18 cellular contexts compared by ENCODE assay signal in the genomic region with DNA sequence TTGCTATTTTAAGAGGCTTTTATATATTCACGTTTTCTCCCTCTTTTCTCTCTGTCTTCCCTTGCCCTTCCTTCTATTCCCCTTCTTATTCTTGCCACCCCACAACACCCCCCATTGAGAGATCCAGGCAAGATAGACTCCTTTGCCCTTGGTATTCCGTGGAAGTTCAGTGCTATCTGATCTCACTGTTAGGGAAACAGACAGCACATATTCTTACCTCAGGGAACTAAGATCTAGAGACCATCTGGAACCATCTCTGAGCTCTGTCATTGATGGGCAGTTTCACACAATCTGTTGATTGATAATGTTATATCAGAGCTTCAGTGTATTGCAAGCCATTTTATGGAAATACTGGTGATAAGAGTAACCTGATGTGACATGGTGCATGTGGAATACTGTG.
A peak's percentile ranks its signal among the peaks of the same experiment; 100 is the strongest.
DNase-seq lines count a peak whose midpoint lies in the region; ATAC-seq and TF ChIP-seq lines count a peak whose summit lies in the region.
"Had no signal": no experiment of that assay in that cellular context is flagged by ENCODE, and none has a peak within 500 bp of the region (broad histone marks: within the 10 kb centered on the region; RNA-seq: fewer than 3 reads in every experiment).

No MANE protein-coding gene starts in this region.

- no peak overlapping the region for H3K4me3 Mint-ChIP-seq in glutamatergic neuron (ENCODE audit: unreplicated experiment)
- H3K4me3 Mint-ChIP-seq in stimulated activated memory B cell treated with anti-CD40 and anti-IgM and Interleukin-4, amounts not matched to agents 10 μg/mL and 1 μg/mL and 100 μg/mL, for 72 hours = no peak overlapping the region

- TF ChIP-seq CTCF in glutamatergic neuron (IDR thresholded peaks at IDR 0.05; ENCODE audit: partially characterized antibody, unreplicated experiment) = no peak

- H3K4me1 Mint-ChIP-seq in glutamatergic neuron (ENCODE audit: low read depth, unreplicated experiment) = peaks cover 26% of the 10 kb centered on the region
- peaks cover 58% of the 10 kb centered on the region for H3K4me1 Mint-ChIP-seq in stimulated activated memory B cell treated with anti-CD40 and anti-IgM and Interleukin-4, amounts not matched to agents 10 μg/mL and 1 μg/mL and 100 μg/mL, for 72 hours

- peak overlapping the region; percentile 42 for H3K27ac ChIP-seq in Karpas-422 (ENCODE audit: low read length)
- H3K27ac ChIP-seq: 22Rv1, GM23248, Peyer's patch, SJSA1 had no signal

- peaks cover 71% of the 10 kb centered on the region for H3K4me1 ChIP-seq in Karpas-422 (ENCODE audit: low read length)
- H3K4me1 ChIP-seq: Peyer's patch, SJSA1 had no signal

- H3K27ac Mint-ChIP-seq in glutamatergic neuron (ENCODE audit: unreplicated experiment) = peak overlapping the region; percentile 40
- peak overlapping the region; percentile 26 for H3K27ac Mint-ChIP-seq in stimulated activated memory B cell treated with anti-CD40 and anti-IgM and Interleukin-4, amounts not matched to agents 10 μg/mL and 1 μg/mL and 100 μg/mL, for 72 hours

- peaks cover 100% of the 10 kb centered on the region for H3K79me2 ChIP-seq in Karpas-422 (ENCODE audit: low read length)

- peak overlapping the region; percentile 16 for H3K4me2 ChIP-seq in Karpas-422 (ENCODE audit: low read depth, low read length, poor library complexity, severe bottlenecking)

- no peak overlapping the region for H3K9ac ChIP-seq in Karpas-422 (ENCODE audit: low read length)
- H3K9ac ChIP-seq: GM23248 had no signal

- H3K36me3 ChIP-seq in Karpas-422 (ENCODE audit: insufficient read depth, low read length) = no peaks in the 10 kb centered on the region
- H3K36me3 ChIP-seq: Peyer's patch, SJSA1 had no signal

- no peaks in the 10 kb centered on the region for H3K27me3 ChIP-seq in Karpas-422 (ENCODE audit: low read length)
- H3K27me3 ChIP-seq: Peyer's patch, SJSA1 had no signal

- DNase-seq in NCI-H2171 treated with DMSO at 0.1 percent for 48 hours (lab: John Stamatoyannopoulos, UW) (peak; percentile 49), NCI-H2171 (lab: John Stamatoyannopoulos, UW) (no peak), Karpas-422 (no peak), glutamatergic neuron (no peak), DMS114 treated with DMSO at 0.1 percent for 48 hours (lab: John Stamatoyannopoulos, UW; ENCODE audit: unreplicated experiment) (no peak), hippocampal formation (lab: John Stamatoyannopoulos, UW) (no peak)
- DNase-seq: AML-193, Caco-2, GF-D8, GM23248, NCI-H1092 treated with DMSO at 0.1 percent for 48 hours, NCI-H146, NCI-H2029 treated with DMSO at 0.1 percent for 48 hours, Peyer's patch had no signal

- H3K36me3 Mint-ChIP-seq in glutamatergic neuron (ENCODE audit: unreplicated experiment) = no peaks in the 10 kb centered on the region
- H3K36me3 Mint-ChIP-seq in stimulated activated memory B cell treated with anti-CD40 and anti-IgM and Interleukin-4, amounts not matched to agents 10 μg/mL and 1 μg/mL and 100 μg/mL, for 72 hours = peaks cover 17% of the 10 kb centered on the region

- H3K9me3 ChIP-seq in Karpas-422 (ENCODE audit: low read length) = no peaks in the 10 kb centered on the region
- H3K9me3 ChIP-seq: Caco-2, Peyer's patch, SJSA1 had no signal

- ATAC-seq in stimulated activated memory B cell treated with anti-CD40 and anti-IgM and Interleukin-4, amounts not matched to agents 10 μg/mL and 1 μg/mL and 100 μg/mL, for 72 hours = no peak
- ATAC-seq in GM21381 (IDR thresholded peaks at IDR 0.05; ENCODE audit: unreplicated experiment) = no peak

- H3K4me3 ChIP-seq in Karpas-422 (ENCODE audit: low read length) = no peak overlapping the region
- H3K4me3 ChIP-seq: GM23248, Peyer's patch, SJSA1 had no signal

- no peaks in the 10 kb centered on the region for H3K9me2 ChIP-seq in Karpas-422 (replicated peaks; ENCODE audit: insufficient read depth, low read length)

- H3K27me3 Mint-ChIP-seq in glutamatergic neuron (ENCODE audit: unreplicated experiment) = peaks cover 6% of the 10 kb centered on the region
- no peaks in the 10 kb centered on the region for H3K27me3 Mint-ChIP-seq in stimulated activated memory B cell treated with anti-CD40 and anti-IgM and Interleukin-4, amounts not matched to agents 10 μg/mL and 1 μg/mL and 100 μg/mL, for 72 hours

- no peak overlapping the region for H2AFZ ChIP-seq in Karpas-422 (ENCODE audit: low read length)
- H2AFZ ChIP-seq: GM23248 had no signal

- H4K20me1 ChIP-seq in Karpas-422 (ENCODE audit: insufficient read depth, low read depth, low read length) = no peaks in the 10 kb centered on the region

- peaks cover 6% of the 10 kb centered on the region for H3K9me3 Mint-ChIP-seq in glutamatergic neuron (ENCODE audit: unreplicated experiment)
- H3K9me3 Mint-ChIP-seq in stimulated activated memory B cell treated with anti-CD40 and anti-IgM and Interleukin-4, amounts not matched to agents 10 μg/mL and 1 μg/mL and 100 μg/mL, for 72 hours = no peaks in the 10 kb centered on the region
